In genomic region chr4:26003072-26003471, GRCh38 we compare ENCODE assay signal across 17 cellular contexts.
DNase-seq lines count a peak whose midpoint lies in the region; ATAC-seq and TF ChIP-seq lines count a peak whose summit lies in the region.
"Had no signal": no experiment of that assay in that cellular context is flagged by ENCODE, and none has a peak within 500 bp of the region (broad histone marks: within the 10 kb centered on the region; RNA-seq: fewer than 3 reads in every experiment).

No MANE protein-coding gene starts in this region.

- no peaks in the 10 kb centered on the region for H4K20me1 ChIP-seq in smooth muscle cell (ENCODE audit: low read depth)

- in situ Hi-C loops in GM13977 (cut with MboI; ENCODE audit: low pct_unique_long_range_greater_than_20kb, low sequenced_read_pairs, unreplicated experiment): loop anchor here (25.0 kb wide), 1 partner anchor 1009 kb away; no protein-coding TSS in a partner anchor

- DNase-seq in coronary artery (ENCODE audit: low spot score): peak; percentile 36
- DNase-seq in endodermal cell: peak; percentile 36
- DNase-seq in left lobe of liver (ENCODE audit: low spot score): peak; percentile 26
- no peak for DNase-seq in smooth muscle cell (lab: John Stamatoyannopoulos, UW; ENCODE audit: unreplicated experiment)
- DNase-seq in foreskin fibroblast: no peak
- no peak for DNase-seq in GM13977 (ENCODE audit: low spot score)
- DNase-seq: CD8-positive, alpha-beta T cell; COR-L47; DMS153; DMS79 treated with DMSO at 0.1 percent for 48 hours; EL; HCEC 1CT; HFFc6 had no signal

- H3K4me3 Mint-ChIP-seq in endodermal cell: no peak overlapping the region
- H3K4me3 Mint-ChIP-seq: CD14-positive monocyte; CD8-positive, alpha-beta T cell; HFFc6 had no signal

- H3K36me3 ChIP-seq in endodermal cell (ENCODE audit: control insufficient read depth, insufficient read depth, low read length) (no peaks in the 10 kb centered on the region), smooth muscle cell (ENCODE audit: low read depth) (no peaks in the 10 kb centered on the region)

- H3K36me3 Mint-ChIP-seq in endodermal cell (ENCODE audit: low read depth): no peaks in the 10 kb centered on the region
- H3K36me3 Mint-ChIP-seq: CD14-positive monocyte; CD8-positive, alpha-beta T cell had no signal

- H2AFZ ChIP-seq in smooth muscle cell (ENCODE audit: low read depth): peak overlapping the region; percentile 46

- no peak overlapping the region for H3K27ac Mint-ChIP-seq in endodermal cell
- H3K27ac Mint-ChIP-seq: CD8-positive, alpha-beta T cell; HFFc6 had no signal

- H3K79me2 ChIP-seq in smooth muscle cell (ENCODE audit: low read depth): no peaks in the 10 kb centered on the region

- WGBS in endodermal cell (ENCODE audit: insufficient coverage in 1 of 2, insufficient read length in 1 of 2), 2 experiments: 93% methylated on average over 2 of the region's 2 CpGs; no CpG with 5 or more reads in 1 of the 2 experiments
- 55% methylated on average over 2 of the region's 2 CpGs for WGBS in smooth muscle cell (ENCODE audit: low lambda C conversion rate)

- H3K4me2 ChIP-seq in smooth muscle cell: no peak overlapping the region

- ATAC-seq in left lobe of liver (no peak), HG03280 (IDR thresholded peaks at IDR 0.05; ENCODE audit: unreplicated experiment) (no peak), HG03442 (IDR thresholded peaks at IDR 0.05; ENCODE audit: unreplicated experiment) (no peak)
- ATAC-seq: CD8-positive, alpha-beta T cell had no signal

- no peak overlapping the region for H3K27ac ChIP-seq in coronary artery
- H3K27ac ChIP-seq in endodermal cell (ENCODE audit: low read depth, low read length): no peak overlapping the region
- H3K27ac ChIP-seq in smooth muscle cell (ENCODE audit: low read depth): no peak overlapping the region
- H3K27ac ChIP-seq: HL-60 had no signal

- H3F3A ChIP-seq in smooth muscle cell (ENCODE audit: low read depth): no peaks in the 10 kb centered on the region

- peaks cover 6% of the 10 kb centered on the region for H3K9me3 Mint-ChIP-seq in endodermal cell
- H3K9me3 Mint-ChIP-seq: CD8-positive, alpha-beta T cell; HFFc6 had no signal

- no peaks in the 10 kb centered on the region for H3K4me1 Mint-ChIP-seq in endodermal cell

- no peak overlapping the region for H3K4me3 ChIP-seq in coronary artery
- H3K4me3 ChIP-seq in endodermal cell (ENCODE audit: low read length): no peak overlapping the region
- H3K4me3 ChIP-seq in smooth muscle cell: no peak overlapping the region
- no peak overlapping the region for H3K4me3 ChIP-seq in foreskin fibroblast (ENCODE audit: low read depth in 1 of 2, low read length in 2 of 2)

- H3K27me3 Mint-ChIP-seq in endodermal cell (ENCODE audit: insufficient read depth): peaks cover 2% of the 10 kb centered on the region

- no peaks in the 10 kb centered on the region for H3K27me3 ChIP-seq in endodermal cell (ENCODE audit: control insufficient read depth, insufficient read depth, low read length, poor library complexity, severe bottlenecking)
- H3K27me3 ChIP-seq in smooth muscle cell (ENCODE audit: low read depth): no peaks in the 10 kb centered on the region

- H3K4me1 ChIP-seq in endodermal cell (ENCODE audit: control insufficient read depth, insufficient read depth, low read length) (no peaks in the 10 kb centered on the region), smooth muscle cell (ENCODE audit: low read depth) (no peaks in the 10 kb centered on the region)

- TF ChIP-seq CTCF in coronary artery (IDR thresholded peaks at IDR 0.05) (no peak), endodermal cell (conservative IDR thresholded peaks at IDR 0.05) (no peak), smooth muscle cell (IDR thresholded peaks at IDR 0.05; ENCODE audit: borderline replicate concordance, insufficient read depth, poor library complexity, severe bottlenecking) (no peak), foreskin fibroblast (IDR thresholded peaks at IDR 0.05; ENCODE audit: low read depth, low read length) (no peak), GM13977 (IDR thresholded peaks at IDR 0.05; ENCODE audit: extremely low read depth, insufficient read depth, missing control alignments) (no peak)

- H3K9me3 ChIP-seq in endodermal cell (ENCODE audit: control insufficient read depth, low read length): peaks cover 12% of the 10 kb centered on the region
- no peaks in the 10 kb centered on the region for H3K9me3 ChIP-seq in smooth muscle cell (replicated peaks; ENCODE audit: low read depth)

- no peak overlapping the region for H3K9ac ChIP-seq in endodermal cell (ENCODE audit: extremely low read depth, low read length, poor library complexity, severe bottlenecking)
- H3K9ac ChIP-seq in smooth muscle cell (ENCODE audit: low read depth): no peak overlapping the region

Comparison
In these comparisons a context has a peak if more than half of its experiments do, and no peak if none do; other contexts are left out.
1. DNase-seq: peak in coronary artery (single experiment), endodermal cell (single experiment) and left lobe of liver (single experiment); none in smooth muscle cell (single experiment), foreskin fibroblast (0 of 2) and GM13977 (single experiment).